In the genomic region with DNA sequence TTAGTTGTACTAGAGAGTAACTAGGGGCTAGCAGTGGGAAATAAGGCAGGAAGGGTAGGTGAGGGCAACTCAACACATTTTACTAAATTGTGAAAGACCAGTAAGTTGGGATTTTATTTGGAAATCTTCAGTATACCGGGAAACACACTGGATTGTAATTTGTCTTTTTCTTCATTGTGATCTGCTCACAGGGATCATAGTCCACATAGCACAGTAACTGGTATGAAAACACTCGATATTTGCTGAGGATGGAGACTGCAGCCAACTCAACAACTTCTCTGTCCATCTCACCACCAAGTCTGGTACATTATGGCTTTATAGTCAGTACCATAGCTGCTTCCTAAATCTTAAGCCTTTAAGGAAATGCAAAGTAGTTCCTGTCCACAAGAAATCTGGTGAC, we compare ENCODE assay signal across 14 cellular contexts. TPM values are rescaled to one million over a fixed set of nuclear protein-coding genes. Genes with fewer than 3 reads are reported as not detected.
DNase-seq lines count a peak whose midpoint lies in the region; ATAC-seq, FAIRE-seq and TF ChIP-seq lines count a peak whose summit lies in the region.
"Had no signal": no experiment of that assay in that cellular context is flagged by ENCODE, and none has a peak within 500 bp of the region (broad histone marks: within the 10 kb centered on the region; RNA-seq: fewer than 3 reads in every experiment).

No MANE protein-coding gene starts in this region.

- H3K4me2 ChIP-seq in PC-9: peak overlapping the region; percentile 86

- no peaks in the 10 kb centered on the region for H3K27me3 Mint-ChIP-seq in natural killer cell treated with Interleukin-12 subunit alpha and Interleukin-12 subunit beta and Interleukin-15 and Interleukin-18, amount 100 ng/mL, for 72 hours
- H3K27me3 Mint-ChIP-seq in natural killer cell (ENCODE audit: low read depth in 2 of 2): no peaks in the 10 kb centered on the region

- H3K4me1 Mint-ChIP-seq in natural killer cell treated with Interleukin-12 subunit alpha and Interleukin-12 subunit beta and Interleukin-15 and Interleukin-18, amount 100 ng/mL, for 72 hours (ENCODE audit: low read depth in 2 of 2): peaks cover 37 to 45% of the 10 kb centered on the region in 2 donors
- peaks cover 32 to 43% of the 10 kb centered on the region in 2 donors for H3K4me1 Mint-ChIP-seq in natural killer cell

- peak overlapping the region; percentile 98 for H3K4me3 Mint-ChIP-seq in natural killer cell treated with Interleukin-12 subunit alpha and Interleukin-12 subunit beta and Interleukin-15 and Interleukin-18, amount 100 ng/mL, for 72 hours
- no peak overlapping the region for H3K4me3 Mint-ChIP-seq in natural killer cell

- DNase-seq in natural killer cell treated with Interleukin-12 subunit alpha and Interleukin-12 subunit beta and Interleukin-15 and Interleukin-18, amount 100 ng/mL, for 72 hours (ENCODE audit: low spot score): no peak
- no peak for DNase-seq in natural killer cell
- DNase-seq in PC-9: no peak
- DNase-seq in effector CD8-positive, alpha-beta T cell (lab: John Stamatoyannopoulos, UW): no peak
- no peak for DNase-seq in H54 (ENCODE audit: insufficient read length, low spot score)
- no peak for DNase-seq in GM10266 (ENCODE audit: extremely low spot score)
- DNase-seq: caudate nucleus, foreskin melanocyte, NCI-H187 treated with DMSO at 0.1 percent for 48 hours, psoas muscle, substantia nigra had no signal

- H3K4me1 ChIP-seq in PC-9 (replicated peaks; ENCODE audit: insufficient read depth): peaks cover 25% of the 10 kb centered on the region
- peaks cover 8% of the 10 kb centered on the region for H3K4me1 ChIP-seq in iPS-20b (ENCODE audit: insufficient read depth, low read length)

- POLR2A ChIA-PET in PC-9 (lab: Charles Lee; ENCODE audit: unreplicated experiment): interaction anchor here (0.6 kb wide), 1 partner anchor 9 kb away, joined by 8 read pairs; no protein-coding TSS in a partner anchor

- H3K79me2 ChIP-seq in PC-9 (ENCODE audit: low read depth): peaks cover 83% of the 10 kb centered on the region

- H4K20me1 ChIP-seq in PC-9 (ENCODE audit: insufficient read depth): peaks cover 53% of the 10 kb centered on the region

- H3F3A ChIP-seq in PC-9 (ENCODE audit: insufficient read depth, low read depth): peaks cover 33% of the 10 kb centered on the region

- H3K36me3 Mint-ChIP-seq in natural killer cell treated with Interleukin-12 subunit alpha and Interleukin-12 subunit beta and Interleukin-15 and Interleukin-18, amount 100 ng/mL, for 72 hours: peaks cover 24% of the 10 kb centered on the region
- peaks cover 9% of the 10 kb centered on the region for H3K36me3 Mint-ChIP-seq in natural killer cell

- BruUV-seq in PC-9 (replicated peaks; lab: Mats Ljungman, UMichigan): no TSS peak

- H3K9me3 Mint-ChIP-seq in natural killer cell treated with Interleukin-12 subunit alpha and Interleukin-12 subunit beta and Interleukin-15 and Interleukin-18, amount 100 ng/mL, for 72 hours: no peaks in the 10 kb centered on the region
- H3K9me3 Mint-ChIP-seq in natural killer cell: no peaks in the 10 kb centered on the region

- no peak overlapping the region for H3K4me3 ChIP-seq in PC-9
- peak overlapping the region; percentile 36; the same call in 1 of the 2 replicates for H3K4me3 ChIP-seq in iPS-20b (ENCODE audit: low read length)
- H3K4me3 ChIP-seq: psoas muscle had no signal

- CTCF ChIA-PET in PC-9 (lab: Charles Lee): no interaction called here

- ATAC-seq in natural killer cell treated with Interleukin-12 subunit alpha and Interleukin-12 subunit beta and Interleukin-15 and Interleukin-18, amount 100 ng/mL, for 72 hours: no peak
- ATAC-seq in natural killer cell: no peak
- no peak for ATAC-seq in HG03432 (IDR thresholded peaks at IDR 0.05; ENCODE audit: unreplicated experiment)
- ATAC-seq: psoas muscle had no signal

- H2AFZ ChIP-seq in PC-9: no peak overlapping the region

- H3K27ac ChIP-seq in PC-9 (no peak overlapping the region), iPS-20b (ENCODE audit: low read length) (no peak overlapping the region)
- H3K27ac ChIP-seq: psoas muscle had no signal

- H3K9ac ChIP-seq in iPS-20b (ENCODE audit: low read depth, low read length): no peak overlapping the region

- FAIRE-seq in H54 (lab: Jason Lieb, UNC): no peak
- FAIRE-seq: endometrium had no signal

- H3K27me3 ChIP-seq in PC-9 (ENCODE audit: insufficient read depth, low read depth) (no peaks in the 10 kb centered on the region), iPS-20b (ENCODE audit: insufficient read depth, low read length) (no peaks in the 10 kb centered on the region)

- H3K36me3 ChIP-seq in PC-9 (ENCODE audit: low read depth): peaks cover 40% of the 10 kb centered on the region
- H3K36me3 ChIP-seq in iPS-20b (ENCODE audit: insufficient read depth, low read depth, low read length): peaks cover 58% of the 10 kb centered on the region

- H3K9me2 ChIP-seq in PC-9 (ENCODE audit: insufficient read depth): no peaks in the 10 kb centered on the region

- intact Hi-C loops in natural killer cell (cut with micrococcal nuclease) (no loop called here), PC-9 (cut with micrococcal nuclease; ENCODE audit: unreplicated experiment) (no loop called here)

- H3K9me3 ChIP-seq in PC-9 (ENCODE audit: insufficient read depth, low read depth) (no peaks in the 10 kb centered on the region), iPS-20b (ENCODE audit: insufficient read depth, low read depth, low read length) (no peaks in the 10 kb centered on the region)
- H3K9me3 ChIP-seq: psoas muscle had no signal

- no peak overlapping the region for H3K27ac Mint-ChIP-seq in natural killer cell treated with Interleukin-12 subunit alpha and Interleukin-12 subunit beta and Interleukin-15 and Interleukin-18, amount 100 ng/mL, for 72 hours
- no peak overlapping the region for H3K27ac Mint-ChIP-seq in natural killer cell

- TF ChIP-seq CTCF in natural killer cell (IDR thresholded peaks at IDR 0.05) (no peak), PC-9 (conservative IDR thresholded peaks at IDR 0.05) (no peak), GM10266 (IDR thresholded peaks at IDR 0.05; ENCODE audit: control insufficient read depth, insufficient read depth, low read depth, missing control alignments) (no peak)

- no peak for TF ChIP-seq POLR2A in H54 (IDR thresholded peaks at IDR 0.05; ENCODE audit: low read depth, low read length)

RNA-seq across cellular contexts. Expression of a gene that starts 2.5 kb away (rescaled TPM):
- 10 to 100 TPM; 77.6 to 98.3 TPM for total RNA-seq in natural killer cell treated with Interleukin-12 subunit alpha and Interleukin-12 subunit beta and Interleukin-15 and Interleukin-18, amount 100 ng/mL, for 72 hours
- 10 to 100 TPM; 29.5 to 33.1 (median 31.6) TPM for total RNA-seq in natural killer cell
- 298 and 375 TPM in 2 replicates for total RNA-seq in PC-9 (2021)

RNA-seq across cellular contexts. Expression of a gene that starts 2.5 kb away (rescaled TPM):
- total RNA-seq in natural killer cell treated with Interleukin-12 subunit alpha and Interleukin-12 subunit beta and Interleukin-15 and Interleukin-18, amount 100 ng/mL, for 72 hours: 10 to 100 TPM; 14.4 to 22.0 TPM
- total RNA-seq in natural killer cell (10 to 100 TPM in 1 of 3 donors, 1 to 10 TPM in 2; 3.6 to 10.2 (median 7.1) TPM), PC-9 (2021) (22.7 and 25.0 TPM in 2 replicates)

RNA-seq across cellular contexts. Expression of a gene that starts 50.6 kb away (rescaled TPM):
- total RNA-seq in natural killer cell treated with Interleukin-12 subunit alpha and Interleukin-12 subunit beta and Interleukin-15 and Interleukin-18, amount 100 ng/mL, for 72 hours: 100 to 1,000 TPM in 1 of 2 donors, 10 to 100 TPM in 1; 82.4 to 109 TPM
- 100 to 1,000 TPM in 2 of 3 donors, 10 to 100 TPM in 1; 89.7 to 106 (median 103) TPM for total RNA-seq in natural killer cell
- 154 and 233 TPM in 2 replicates for total RNA-seq in PC-9 (2021)
